In the genomic region with DNA sequence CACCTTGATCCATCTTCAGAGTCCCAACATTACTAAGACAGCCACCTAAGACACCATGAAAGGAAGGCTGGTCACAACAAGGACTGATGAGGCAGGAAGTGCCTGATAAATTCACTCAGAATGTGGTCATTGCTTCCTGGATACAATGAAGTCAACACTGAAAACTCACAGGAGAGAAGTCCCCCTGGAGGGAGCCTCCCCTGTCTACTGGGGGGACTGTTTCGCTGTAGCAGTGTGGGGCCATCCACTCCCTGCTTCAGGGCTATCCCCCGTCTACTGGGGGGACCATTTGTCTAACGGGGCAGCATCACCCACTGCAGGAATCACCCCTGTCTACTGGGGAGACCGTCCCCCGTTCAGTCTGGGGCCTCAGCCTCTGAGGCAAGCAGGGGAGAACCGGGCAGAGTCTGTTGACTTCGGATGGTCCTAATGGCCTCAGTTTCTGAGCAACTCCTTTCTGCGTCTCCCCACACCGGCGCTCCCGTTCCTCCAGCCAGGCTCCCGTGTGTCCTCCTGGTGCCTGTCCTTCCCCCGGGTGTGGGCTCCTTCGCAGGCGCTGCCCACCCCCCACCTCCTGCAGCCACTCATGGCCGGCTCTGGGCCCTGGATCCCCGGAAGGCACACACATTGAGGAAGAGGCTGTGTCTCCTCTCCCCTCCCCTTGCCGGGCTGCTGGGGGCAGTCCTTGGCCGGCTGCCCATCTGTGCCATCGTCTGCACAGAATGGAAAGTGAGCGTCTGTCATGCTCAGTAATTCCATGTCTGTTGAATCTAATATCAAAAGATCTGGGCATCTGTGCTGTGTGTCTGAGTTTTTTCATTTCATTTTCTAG, we compare ENCODE assay signal across 9 cellular contexts. TPM values are rescaled to one million over a fixed set of nuclear protein-coding genes. Genes with fewer than 3 reads are reported as not detected.
DNase-seq lines count a peak whose midpoint lies in the region; ATAC-seq and TF ChIP-seq lines count a peak whose summit lies in the region.
"Had no signal": no experiment of that assay in that cellular context is flagged by ENCODE, and none has a peak within 500 bp of the region (broad histone marks: within the 10 kb centered on the region; RNA-seq: fewer than 3 reads in every experiment).

No MANE protein-coding gene starts in this region.

- no peaks in the 10 kb centered on the region for H3K36me3 Mint-ChIP-seq in activated T-cell treated with anti-CD3 and anti-CD28 coated beads, Interleukin-2, amount 50 U/mL, for 72 hours (ENCODE audit: insufficient read depth in 2 of 2)
- peaks cover 3 to 6% of the 10 kb centered on the region in 2 donors for H3K36me3 Mint-ChIP-seq in stimulated activated naive B cell treated with anti-CD40 and anti-IgM and Interleukin-4, amounts not matched to agents 10 μg/mL and 1 μg/mL and 100 μg/mL, for 72 hours

- TF ChIP-seq CTCF in vagina (IDR thresholded peaks at IDR 0.05) = no peak

- TF ChIP-seq POLR2A in vagina (IDR thresholded peaks at IDR 0.05) = no peak

- H3K27me3 ChIP-seq in vagina = no peaks in the 10 kb centered on the region

- H3K4me3 ChIP-seq in vagina = no peak overlapping the region

- no peaks in the 10 kb centered on the region for H3K36me3 ChIP-seq in vagina

- H3K27ac ChIP-seq in vagina = no peak overlapping the region

- H3K4me1 Mint-ChIP-seq in activated T-cell treated with anti-CD3 and anti-CD28 coated beads, Interleukin-2, amount 50 U/mL, for 72 hours (ENCODE audit: low read depth) = peaks cover 20% of the 10 kb centered on the region
- H3K4me1 Mint-ChIP-seq in stimulated activated naive B cell treated with anti-CD40 and anti-IgM and Interleukin-4, amounts not matched to agents 10 μg/mL and 1 μg/mL and 100 μg/mL, for 72 hours = peaks cover 9 to 19% of the 10 kb centered on the region in 2 donors

- no peaks in the 10 kb centered on the region for H3K9me3 ChIP-seq in vagina

- H3K27ac Mint-ChIP-seq in activated T-cell treated with anti-CD3 and anti-CD28 coated beads, Interleukin-2, amount 50 U/mL, for 72 hours = no peak overlapping the region
- H3K27ac Mint-ChIP-seq in stimulated activated naive B cell treated with anti-CD40 and anti-IgM and Interleukin-4, amounts not matched to agents 10 μg/mL and 1 μg/mL and 100 μg/mL, for 72 hours = peak overlapping the region; percentile 79

- H3K4me3 Mint-ChIP-seq in activated T-cell treated with anti-CD3 and anti-CD28 coated beads, Interleukin-2, amount 50 U/mL, for 72 hours = no peak overlapping the region
- no peak overlapping the region for H3K4me3 Mint-ChIP-seq in stimulated activated naive B cell treated with anti-CD40 and anti-IgM and Interleukin-4, amounts not matched to agents 10 μg/mL and 1 μg/mL and 100 μg/mL, for 72 hours

- ATAC-seq in activated T-cell treated with anti-CD3 and anti-CD28 coated beads, Interleukin-2, amount 50 U/mL, for 72 hours (replicated peaks in 1 of 2) = peak; percentile 33 to 63
- peak in 1 of 2 donors; percentile 15 for ATAC-seq in stimulated activated naive B cell treated with anti-CD40 and anti-IgM and Interleukin-4, amounts not matched to agents 10 μg/mL and 1 μg/mL and 100 μg/mL, for 72 hours (replicated peaks)

- intact Hi-C loops in vagina (cut with DNase I) = loop anchor here (10.0 kb wide), 1 partner anchor 312 kb away; no protein-coding TSS in a partner anchor

- peaks cover 23% of the 10 kb centered on the region for H3K27me3 Mint-ChIP-seq in activated T-cell treated with anti-CD3 and anti-CD28 coated beads, Interleukin-2, amount 50 U/mL, for 72 hours (ENCODE audit: low read depth)
- H3K27me3 Mint-ChIP-seq in stimulated activated naive B cell treated with anti-CD40 and anti-IgM and Interleukin-4, amounts not matched to agents 10 μg/mL and 1 μg/mL and 100 μg/mL, for 72 hours = peaks cover 16 to 37% of the 10 kb centered on the region in 2 donors

- DNase-seq in activated T-cell treated with anti-CD3 and anti-CD28 coated beads, Interleukin-2, amount 50 U/mL, for 72 hours = no peak
- DNase-seq in activated T-cell treated with anti-CD3 and anti-CD28 coated beads, Interleukin-2, amount 50 U/mL, for 1 hour = no peak
- DNase-seq in NCI-H2227 treated with DMSO at 0.1 percent for 48 hours (lab: John Stamatoyannopoulos, UW) (peak; percentile 25), dermis blood vessel endothelial cell (peak; percentile 69), vagina (ENCODE audit: extremely low spot score in 2 of 2) (no peak), NOMO-1 treated with dmso at 0.1 percent for 144 hours (lab: John Stamatoyannopoulos, UW; ENCODE audit: unreplicated experiment) (no peak)
- no peak for DNase-seq in stimulated activated naive B cell treated with anti-CD40 and anti-IgM and Interleukin-4, amounts not matched to agents 10 μg/mL and 1 μg/mL and 100 μg/mL, for 72 hours
- no peak for DNase-seq in stimulated activated CD4-positive, alpha-beta T cell treated with anti-CD3 and anti-CD28 coated beads, Interleukin-4, amount 100 ng/mL, for 1 hour
- DNase-seq: NCI-H1048 had no signal

- H3K4me1 ChIP-seq in vagina = peaks cover 44% of the 10 kb centered on the region

- no peaks in the 10 kb centered on the region for H3K9me3 Mint-ChIP-seq in activated T-cell treated with anti-CD3 and anti-CD28 coated beads, Interleukin-2, amount 50 U/mL, for 72 hours
- no peaks in the 10 kb centered on the region for H3K9me3 Mint-ChIP-seq in stimulated activated naive B cell treated with anti-CD40 and anti-IgM and Interleukin-4, amounts not matched to agents 10 μg/mL and 1 μg/mL and 100 μg/mL, for 72 hours

RNA-seq across cellular contexts. Expression of gene DNAJB6, which starts 59.9 kb away (rescaled TPM):
- total RNA-seq in activated T-cell treated with anti-CD3 and anti-CD28 coated beads, Interleukin-2, amount 50 U/mL, for 72 hours = 100 to 1,000 TPM; 103 to 116 TPM
- total RNA-seq in dermis blood vessel endothelial cell (119 and 155 TPM in 2 replicates), vagina (93.1 TPM)

Comparison
In these comparisons a context has a peak if more than half of its experiments do, and no peak if none do; other contexts are left out.
1. DNase-seq: peak in NCI-H2227 treated with DMSO at 0.1 percent for 48 hours (single experiment) and dermis blood vessel endothelial cell (single experiment); none in activated T-cell treated with anti-CD3 and anti-CD28 coated beads, Interleukin-2, amount 50 U/mL, for 72 hours (0 of 2), activated T-cell treated with anti-CD3 and anti-CD28 coated beads, Interleukin-2, amount 50 U/mL, for 1 hour (single experiment), stimulated activated naive B cell treated with anti-CD40 and anti-IgM and Interleukin-4, amounts not matched to agents 10 μg/mL and 1 μg/mL and 100 μg/mL, for 72 hours (single experiment), vagina (0 of 2), NOMO-1 treated with dmso at 0.1 percent for 144 hours (single experiment) and stimulated activated CD4-positive, alpha-beta T cell treated with anti-CD3 and anti-CD28 coated beads, Interleukin-4, amount 100 ng/mL, for 1 hour (single experiment).